ENCODE assay signal across 7 cellular contexts in the genomic region with DNA sequence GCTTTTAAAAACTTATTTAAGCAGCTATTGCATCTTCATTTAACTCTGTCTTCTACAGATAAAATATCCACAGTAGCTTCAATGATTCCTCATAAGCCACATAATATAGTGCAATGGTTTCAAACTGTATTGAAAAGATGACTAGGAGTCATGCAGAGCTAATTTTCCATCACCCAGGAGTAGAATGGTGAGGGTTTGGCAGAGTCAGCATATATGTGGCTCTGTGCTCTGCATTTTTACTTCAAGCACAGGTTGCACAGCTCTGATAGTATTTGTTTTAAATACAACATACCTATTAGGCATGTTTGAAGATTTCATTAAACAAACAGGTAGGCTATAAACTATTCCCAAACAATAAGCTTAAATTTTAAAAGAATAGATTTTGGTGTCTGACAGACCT.
"Had no signal": no experiment of that assay in that cellular context is flagged by ENCODE, and none has a peak within 500 bp of the region (broad histone marks: within the 10 kb centered on the region; RNA-seq: fewer than 3 reads in every experiment).

No MANE protein-coding gene starts in this region.

- ATAC-seq: HCT116, K562 had no signal

- DNase-seq: GM23248, GOT3, H7, HFFc6, IMR-90 had no signal
